ENCODE assay signal across 23 cellular contexts in genomic region chr19:54475706-54476105, GRCh38. TPM values are rescaled to one million over a fixed set of nuclear protein-coding genes. Genes with fewer than 3 reads are reported as not detected.
DNase-seq lines count a peak whose midpoint lies in the region; TF ChIP-seq lines count a peak whose summit lies in the region.
"Had no signal": no experiment of that assay in that cellular context is flagged by ENCODE, and none has a peak within 500 bp of the region (broad histone marks: within the 10 kb centered on the region; RNA-seq: fewer than 3 reads in every experiment).

No MANE protein-coding gene starts in this region.

- H4K20me1 ChIP-seq in osteoblast (ENCODE audit: insufficient read depth, low read length), result no peaks in the 10 kb centered on the region

- no peaks in the 10 kb centered on the region for H3K4me1 Mint-ChIP-seq in endodermal cell

- H3K36me3 ChIP-seq in H7 (replicated peaks; ENCODE audit: control insufficient read depth, insufficient read depth, low read length) (no peaks in the 10 kb centered on the region), endodermal cell (ENCODE audit: control insufficient read depth, insufficient read depth, low read length) (no peaks in the 10 kb centered on the region), osteoblast (ENCODE audit: insufficient read depth, low read length) (no peaks in the 10 kb centered on the region)
- H3K36me3 ChIP-seq: HAP-1 had no signal

- H3K27me3 ChIP-seq in H7 (ENCODE audit: control insufficient read depth, insufficient read depth, low read length) (peaks cover 13% of the 10 kb centered on the region), endodermal cell (ENCODE audit: control insufficient read depth, insufficient read depth, low read length, poor library complexity, severe bottlenecking) (peaks cover 10% of the 10 kb centered on the region), osteoblast (ENCODE audit: insufficient read depth, low read length) (peaks cover 9% of the 10 kb centered on the region)

- H2AFZ ChIP-seq in osteoblast (ENCODE audit: low read length), result no peak overlapping the region
- H2AFZ ChIP-seq: GM23338 had no signal

- H3K4me1 ChIP-seq in endodermal cell (ENCODE audit: control insufficient read depth, insufficient read depth, low read length) (no peaks in the 10 kb centered on the region), osteoblast (ENCODE audit: insufficient read depth, low read length) (peaks cover 7% of the 10 kb centered on the region)
- H3K4me1 ChIP-seq: HAP-1 had no signal

- no peak overlapping the region for H3K9ac ChIP-seq in endodermal cell (ENCODE audit: extremely low read depth, low read length, poor library complexity, severe bottlenecking)

- WGBS in endodermal cell (ENCODE audit: insufficient coverage in 1 of 2, insufficient read length in 1 of 2), 2 experiments, result 78 to 84% methylated on average over 4 to 11 of the region's 11 CpGs

- TF ChIP-seq CTCF in endodermal cell (conservative IDR thresholded peaks at IDR 0.05) (no peak), osteoblast (IDR thresholded peaks at IDR 0.05; ENCODE audit: extremely low read depth, low read depth, low read length) (no peak)

- no peaks in the 10 kb centered on the region for H3K36me3 Mint-ChIP-seq in endodermal cell (ENCODE audit: low read depth)
- H3K36me3 Mint-ChIP-seq: CD4-positive, alpha-beta memory T cell had no signal

- H3K27me3 Mint-ChIP-seq in endodermal cell (ENCODE audit: insufficient read depth), result peaks cover 43% of the 10 kb centered on the region

- H3K9me3 Mint-ChIP-seq in endodermal cell, result no peaks in the 10 kb centered on the region
- H3K9me3 Mint-ChIP-seq: CD4-positive, alpha-beta memory T cell; HFFc6 had no signal

- H3K4me3 ChIP-seq in H7 (ENCODE audit: insufficient read depth, low read depth, low read length), result no peak overlapping the region
- H3K4me3 ChIP-seq in endodermal cell (ENCODE audit: low read length), result no peak overlapping the region
- no peak overlapping the region for H3K4me3 ChIP-seq in osteoblast (ENCODE audit: insufficient read depth, low read length)
- H3K4me3 ChIP-seq: A549, GM23338, HAP-1 had no signal

- no peak overlapping the region for H3K4me2 ChIP-seq in osteoblast (ENCODE audit: insufficient read depth, low read length)
- H3K4me2 ChIP-seq: A549, GM23338 had no signal

- H3K9me3 ChIP-seq in endodermal cell (ENCODE audit: control insufficient read depth, low read length) (no peaks in the 10 kb centered on the region), osteoblast (ENCODE audit: low read depth, low read length) (no peaks in the 10 kb centered on the region)
- H3K9me3 ChIP-seq: A549, HAP-1 had no signal

- DNase-seq in H7 (peak; percentile 52), endodermal cell (peak; percentile 56), osteoblast (ENCODE audit: insufficient read length, low spot score, missing footprints) (peak; percentile 47), HK-2 (ENCODE audit: unreplicated experiment) (no peak), NCI-H446 treated with DMSO at 0.1 percent for 48 hours (lab: John Stamatoyannopoulos, UW) (no peak), NCI-H345 treated with DMSO at 0.1 percent for 48 hours (lab: John Stamatoyannopoulos, UW; ENCODE audit: unreplicated experiment) (no peak)
- DNase-seq: 8988T; ACHN; C1 segment of cervical spinal cord; Calu3; CD4-positive, alpha-beta memory T cell; COR-L47; DMS53; DMS79 treated with DMSO at 0.1 percent for 48 hours; GF-D8; HFFc6 had no signal

- H3K4me3 Mint-ChIP-seq in endodermal cell, result no peak overlapping the region
- H3K4me3 Mint-ChIP-seq: CD4-positive, alpha-beta memory T cell; GM23338; HFFc6 had no signal

- no peak overlapping the region for H3K27ac Mint-ChIP-seq in endodermal cell
- H3K27ac Mint-ChIP-seq: CD4-positive, alpha-beta memory T cell; GM23338; HFFc6 had no signal

- H3K79me2 ChIP-seq in osteoblast (ENCODE audit: insufficient read depth, low read length), result no peaks in the 10 kb centered on the region

- H3K27ac ChIP-seq in endodermal cell (ENCODE audit: low read depth, low read length) (no peak overlapping the region), osteoblast (ENCODE audit: low read depth, low read length) (no peak overlapping the region)
- H3K27ac ChIP-seq: A549 had no signal

RNA-seq across cellular contexts. Expression of gene CDC42EP5, which starts 2.6 kb away (rescaled TPM):
- total RNA-seq in H7 (2014; rRNA removed; shearing (Covaris generic)), result 0.70 and 4.3 TPM in 2 replicates
- total RNA-seq in endodermal cell (under 1 TPM in 1 of 2 donors, not detected in 1; 0.49 TPM), osteoblast (18.8 and 20.3 TPM in 2 replicates)
- 7.0 TPM for polyA plus RNA-seq in endodermal cell (2013, experiment 1 of 2)
- 8.3 TPM for polyA plus RNA-seq in endodermal cell (2013, experiment 2 of 2)
- total RNA-seq: CD4-positive, alpha-beta memory T cell had no signal
- polyA plus RNA-seq: A549; CD4-positive, alpha-beta memory T cell had no signal

RNA-seq across cellular contexts. Expression of gene LENG9, which starts 12.1 kb away (rescaled TPM):
- total RNA-seq in H7 (2014; rRNA removed; shearing (Covaris generic)), result 3.5 and 7.9 TPM in 2 replicates
- total RNA-seq in endodermal cell, result 1 to 10 TPM; 2.5 to 3.5 TPM
- polyA plus RNA-seq in endodermal cell (2013, experiment 1 of 2), result 1.1 TPM
- 1.1 TPM for polyA plus RNA-seq in endodermal cell (2013, experiment 2 of 2)
- total RNA-seq in osteoblast, result 14.4 and 21.4 TPM in 2 replicates

RNA-seq across cellular contexts. Expression of gene LENG8, which starts 26.7 kb away (rescaled TPM):
- 25.3 and 30.7 TPM in 2 replicates for total RNA-seq in H7 (2014; rRNA removed; shearing (Covaris generic))
- 100 to 1,000 TPM; 139 to 171 TPM for total RNA-seq in endodermal cell
- 171 TPM for polyA plus RNA-seq in endodermal cell (2013, experiment 1 of 2)
- 130 TPM for polyA plus RNA-seq in endodermal cell (2013, experiment 2 of 2)
- 40.7 and 42.3 TPM in 2 replicates for total RNA-seq in osteoblast

RNA-seq across cellular contexts. Expression of gene LAIR2, which starts 26.9 kb away (rescaled TPM):
- not detected in 2 replicates for total RNA-seq in H7 (2014; rRNA removed; shearing (Covaris generic))
- total RNA-seq in endodermal cell (not detected), osteoblast (not detected in 2 replicates)
- polyA plus RNA-seq in endodermal cell (2013, experiment 1 of 2), result not detected
- not detected for polyA plus RNA-seq in endodermal cell (2013, experiment 2 of 2)
- total RNA-seq: Calu3, Daoy, G401, GM23338, H4, HFFc6 had no signal
- polyA plus RNA-seq: A549, BJ, GM23338 had no signal

Comparison
In these comparisons a context has a peak if more than half of its experiments do, and no peak if none do; other contexts are left out.
1. DNase-seq: peak in H7 (single experiment), endodermal cell (single experiment) and osteoblast (single experiment); none in HK-2 (single experiment), NCI-H446 treated with DMSO at 0.1 percent for 48 hours (single experiment) and NCI-H345 treated with DMSO at 0.1 percent for 48 hours (single experiment).